Comparison of ENCODE assay signal across 1 cellular context in the genomic region with DNA sequence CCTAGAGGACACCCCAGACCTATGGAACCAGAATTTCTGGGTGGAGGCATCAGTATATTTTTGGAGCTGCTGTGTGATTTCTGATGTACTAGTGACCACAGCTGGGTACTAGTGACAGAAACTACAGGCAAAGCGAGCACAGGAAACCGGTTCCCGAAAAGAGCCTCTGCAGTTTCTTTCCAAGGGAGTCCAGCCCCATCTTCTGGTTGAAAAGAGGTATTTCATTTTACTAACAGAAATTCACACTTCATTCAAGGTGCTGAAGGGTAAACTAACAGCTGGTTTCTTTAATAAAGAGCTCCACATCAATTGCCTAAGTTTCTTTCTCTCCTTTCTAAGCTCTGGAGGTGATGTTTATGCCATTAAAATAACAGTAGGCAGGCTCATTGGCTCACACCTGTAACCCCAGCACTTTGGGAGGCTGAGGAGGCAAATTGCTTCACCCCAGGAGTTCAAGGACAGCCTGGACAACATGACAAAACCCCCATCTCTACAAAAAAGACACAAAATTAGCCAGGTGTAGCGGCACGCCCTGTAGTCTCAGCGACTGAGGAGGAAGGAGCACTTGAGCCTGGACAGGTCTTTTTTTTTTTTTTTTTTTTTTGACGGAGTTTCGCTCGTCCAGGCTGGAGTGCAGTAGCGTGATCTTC.
TF ChIP-seq lines count a peak whose summit lies in the region.

No MANE protein-coding gene starts in this region.

TF ChIP-seq in endothelial cell of umbilical vein, 7 proteins besides CTCF, POLR2A, EP300 and RAD21:
- TF ChIP-seq, protein P1, sequence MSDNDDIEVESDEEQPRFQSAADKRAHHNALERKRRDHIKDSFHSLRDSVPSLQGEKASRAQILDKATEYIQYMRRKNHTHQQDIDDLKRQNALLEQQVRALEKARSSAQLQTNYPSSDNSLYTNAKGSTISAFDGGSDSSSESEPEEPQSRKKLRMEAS (IDR thresholded peaks at IDR 0.05; ENCODE audit: insufficient read depth, insufficient read length) = no peak
- TF ChIP-seq POLR2AphosphoS5 (IDR thresholded peaks at IDR 0.05; ENCODE audit: insufficient read depth, low read depth, low read length) (no peak), GATA2 (IDR thresholded peaks at IDR 0.05; ENCODE audit: insufficient read depth, insufficient read length, low read depth, low read length) (no peak), FOS (IDR thresholded peaks at IDR 0.05; ENCODE audit: borderline replicate concordance, insufficient read depth, low read length) (no peak), EZH2 (IDR thresholded peaks at IDR 0.05; ENCODE audit: borderline replicate concordance, low read depth, low read length, severe bottlenecking) (no peak), JUN (IDR thresholded peaks at IDR 0.05; ENCODE audit: borderline replicate concordance, insufficient read depth, insufficient read length, low read depth) (no peak), MYC (IDR thresholded peaks at IDR 0.05; ENCODE audit: low read depth, low read length) (no peak)
